Comparison of ENCODE assay signal across 26 cellular contexts in the genomic region with DNA sequence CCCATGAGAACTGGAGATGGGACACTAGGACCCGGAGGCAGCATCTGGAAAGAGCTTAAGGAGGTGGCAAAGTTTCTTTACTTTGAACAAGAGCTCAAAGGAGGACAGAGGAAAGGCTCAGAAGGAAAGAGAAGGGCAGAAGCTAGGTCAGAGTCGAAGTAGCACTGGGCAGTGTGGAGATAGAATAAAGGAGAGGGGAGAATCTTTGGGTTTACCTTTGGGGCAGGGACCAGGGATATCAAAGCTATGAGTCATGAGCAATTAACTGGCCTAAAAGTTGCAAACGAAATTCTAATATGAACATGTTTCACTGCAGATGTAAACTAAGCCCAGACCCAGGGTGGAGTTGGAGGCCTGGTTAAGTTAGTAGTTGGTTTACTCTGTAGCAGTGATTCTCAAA.
"Had no signal": no experiment of that assay in that cellular context is flagged by ENCODE, and none has a peak within 500 bp of the region (broad histone marks: within the 10 kb centered on the region; RNA-seq: fewer than 3 reads in every experiment).

No MANE protein-coding gene starts in this region.

- H3K4me1 ChIP-seq: ascending aorta, body of pancreas had no signal

- ATAC-seq: activated naive CD4-positive, alpha-beta T cell treated with anti-CD3 and anti-CD28 coated beads, Interleukin-2, amount 50 U/mL, for 72 hours; activated naive CD8-positive, alpha-beta T cell treated with anti-CD3 and anti-CD28 coated beads, Interleukin-2, amount 50 U/mL, for 24 hours; activated T-cell treated with anti-CD3 and anti-CD28 coated beads, Interleukin-2, amount 50 U/mL, for 4 hours; body of pancreas; Right ventricle myocardium inferior had no signal

- H3K4me3 ChIP-seq: ascending aorta, body of pancreas, SK-N-MC had no signal

- H3K27ac ChIP-seq: ascending aorta, body of pancreas, SK-N-MC, VCaP had no signal

- H3K27me3 ChIP-seq: ascending aorta, body of pancreas had no signal

- DNase-seq: activated CD4-positive, alpha-beta memory T cell treated with anti-CD3 and anti-CD28 coated beads for 36 hours; activated CD4-positive, alpha-beta T cell treated with anti-CD3 and anti-CD28 coated beads, Interleukin-2, amount 10 ng/mL, durations not matched to agents 7 days and 5 days; activated CD4-positive, CD25-positive, alpha-beta regulatory T cell; activated CD8-positive, alpha-beta memory T cell treated with anti-CD3 and anti-CD28 coated beads for 24 hours; activated effector memory CD4-positive, alpha-beta T cell treated with anti-CD3 and anti-CD28 coated beads, Interleukin-2, amount 50 U/mL, for 16 hours; activated naive CD4-positive, alpha-beta T cell treated with Interleukin-2 at 50 U/mL for 16 hours; activated naive CD8-positive, alpha-beta T cell treated with anti-CD3 and anti-CD28 coated beads, Interleukin-2, amount 50 U/mL, for 24 hours; activated T-cell treated with anti-CD3 and anti-CD28 coated beads, Interleukin-2, amount 50 U/mL, for 4 hours; amniotic stem cell; body of pancreas; Karpas-422; NCI-H1092; NCI-H1417 treated with DMSO at 0.1 percent for 48 hours; NCI-H1694; NCI-H2029; NCI-H2107; NCI-H345; NCI-H510A; NCI-H526 treated with DMSO at 0.1 percent for 48 hours; NCI-H82; T-helper 1 cell had no signal

- H3K36me3 ChIP-seq: ascending aorta had no signal

- H3K9me3 ChIP-seq: ascending aorta, body of pancreas had no signal
